ENCODE assay signal across 23 cellular contexts in the genomic region with DNA sequence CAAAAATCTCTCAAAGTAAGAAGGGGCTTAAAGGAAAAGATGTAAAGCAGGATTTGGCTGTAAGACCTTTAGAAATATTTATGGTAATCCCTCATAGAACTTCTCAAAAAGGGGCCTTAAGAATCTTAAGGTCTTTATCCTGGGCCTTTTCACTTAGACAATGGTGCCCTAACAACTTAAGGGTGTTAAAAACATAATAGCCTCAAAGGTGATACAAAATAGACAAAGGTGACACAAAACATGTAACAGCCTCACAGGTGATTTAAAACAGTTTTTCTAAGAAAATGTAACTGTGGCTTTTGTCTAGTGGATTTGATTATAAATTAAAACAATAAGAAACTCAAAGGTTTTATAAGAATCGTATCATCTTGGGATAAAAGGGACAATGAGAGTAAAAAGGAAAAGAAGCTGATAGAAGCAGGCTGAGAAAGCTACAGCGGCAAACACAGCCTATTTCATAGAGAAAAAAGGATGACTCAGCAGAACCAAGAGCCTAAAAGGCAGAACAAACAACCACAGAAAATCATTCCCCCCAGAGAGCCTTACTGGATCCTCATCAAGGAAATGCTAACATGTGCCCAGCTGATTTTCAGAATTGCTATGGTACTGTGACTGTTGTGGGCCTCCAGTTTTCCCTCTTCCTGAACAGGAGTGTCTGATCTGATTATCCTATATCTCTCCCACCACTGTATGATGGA.
"Had no signal": no experiment of that assay in that cellular context is flagged by ENCODE, and none has a peak within 500 bp of the region (broad histone marks: within the 10 kb centered on the region; RNA-seq: fewer than 3 reads in every experiment).

No MANE protein-coding gene starts in this region.

- H3K36me3 ChIP-seq: colonic mucosa, esophagus muscularis mucosa, heart right ventricle, spleen, upper lobe of right lung had no signal

- H3K4me3 Mint-ChIP-seq: activated CD4-positive, alpha-beta T cell treated with anti-CD3 and anti-CD28 coated beads, Interleukin-2, amount 10 ng/mL, durations not matched to agents 7 days and 5 days; activated naive CD4-positive, alpha-beta T cell treated with anti-CD3 and anti-CD28 coated beads, Interleukin-2, amount 10 ng/mL, durations not matched to agents 7 days and 5 days; activated naive CD8-positive, alpha-beta T cell treated with anti-CD3 and anti-CD28 coated beads, Interleukin-2, amount 50 U/mL, for 24 hours; activated T-cell treated with anti-CD3 and anti-CD28 coated beads, Interleukin-2, amount 50 U/mL, for 4 hours; central memory CD8-positive, alpha-beta T cell; immature natural killer cell; natural killer cell treated with Interleukin-12 subunit alpha and Interleukin-12 subunit beta and Interleukin-15 and Interleukin-18, amount 100 ng/mL, for 72 hours had no signal

- H3K4me1 ChIP-seq: colonic mucosa, esophagus muscularis mucosa, heart right ventricle, spleen, upper lobe of right lung had no signal

- H3K4me3 ChIP-seq: colonic mucosa, esophagus muscularis mucosa, heart right ventricle, spleen, upper lobe of right lung had no signal

- H3K9me3 Mint-ChIP-seq: activated T-cell treated with anti-CD3 and anti-CD28 coated beads, Interleukin-2, amount 50 U/mL, for 4 hours had no signal

- ATAC-seq: activated CD4-positive, CD25-positive, alpha-beta regulatory T cell treated with anti-CD3 and anti-CD28 coated beads, Interleukin-2, amount 50 U/mL, for 24 hours; activated naive CD8-positive, alpha-beta T cell treated with anti-CD3 and anti-CD28 coated beads, Interleukin-2, amount 50 U/mL, for 24 hours; activated T-cell treated with anti-CD3 and anti-CD28 coated beads, Interleukin-2, amount 50 U/mL, for 4 hours; heart right ventricle; natural killer cell treated with Interleukin-12 subunit alpha and Interleukin-12 subunit beta and Interleukin-15 and Interleukin-18, amount 100 ng/mL, for 72 hours; upper lobe of right lung had no signal

- H3K36me3 Mint-ChIP-seq: activated naive CD4-positive, alpha-beta T cell treated with anti-CD3 and anti-CD28 coated beads, Interleukin-2, amount 10 ng/mL, durations not matched to agents 7 days and 5 days; immature natural killer cell; natural killer cell treated with Interleukin-12 subunit alpha and Interleukin-12 subunit beta and Interleukin-15 and Interleukin-18, amount 100 ng/mL, for 72 hours had no signal

- H3K27me3 ChIP-seq: colonic mucosa, esophagus muscularis mucosa, heart right ventricle, spleen, upper lobe of right lung had no signal

- DNase-seq: activated CD4-positive, alpha-beta T cell treated with anti-CD3 and anti-CD28 coated beads, Interleukin-2, amount 10 ng/mL, durations not matched to agents 7 days and 5 days; activated CD8-positive, alpha-beta memory T cell treated with anti-CD3 and anti-CD28 coated beads, Interleukin-2, amount 50 U/mL, for 4 hours; activated naive CD4-positive, alpha-beta T cell treated with anti-CD3 and anti-CD28 coated beads, Interleukin-2, amount 10 ng/mL, durations not matched to agents 7 days and 5 days; activated naive CD8-positive, alpha-beta T cell treated with anti-CD3 and anti-CD28 coated beads, Interleukin-2, amount 50 U/mL, for 24 hours; activated T-cell treated with anti-CD3 and anti-CD28 coated beads, Interleukin-2, amount 50 U/mL, for 4 hours; anterior cingulate cortex; colonic mucosa; effector CD4-positive, alpha-beta T cell; heart right ventricle; immature natural killer cell; kidney glomerular epithelial cell; mesendoderm; occipital lobe; retina; spleen; stimulated activated CD4-positive, alpha-beta T cell treated with anti-CD3 and anti-CD28 coated beads, Interleukin-4, amount 100 ng/mL, for 4 hours; stimulated activated naive CD4-positive, alpha-beta T cell; T-helper 9 cell; upper lobe of right lung had no signal

- H3K4me1 Mint-ChIP-seq: activated CD4-positive, alpha-beta T cell treated with anti-CD3 and anti-CD28 coated beads, Interleukin-2, amount 10 ng/mL, durations not matched to agents 7 days and 5 days; activated naive CD4-positive, alpha-beta T cell treated with anti-CD3 and anti-CD28 coated beads, Interleukin-2, amount 10 ng/mL, durations not matched to agents 7 days and 5 days; activated naive CD8-positive, alpha-beta T cell treated with anti-CD3 and anti-CD28 coated beads, Interleukin-2, amount 50 U/mL, for 24 hours; central memory CD8-positive, alpha-beta T cell; immature natural killer cell had no signal

- H3K27ac Mint-ChIP-seq: activated CD4-positive, alpha-beta T cell treated with anti-CD3 and anti-CD28 coated beads, Interleukin-2, amount 10 ng/mL, durations not matched to agents 7 days and 5 days; activated naive CD4-positive, alpha-beta T cell treated with anti-CD3 and anti-CD28 coated beads, Interleukin-2, amount 10 ng/mL, durations not matched to agents 7 days and 5 days; activated naive CD8-positive, alpha-beta T cell treated with anti-CD3 and anti-CD28 coated beads, Interleukin-2, amount 50 U/mL, for 24 hours; immature natural killer cell; natural killer cell treated with Interleukin-12 subunit alpha and Interleukin-12 subunit beta and Interleukin-15 and Interleukin-18, amount 100 ng/mL, for 72 hours had no signal

- H3K27ac ChIP-seq: colonic mucosa, esophagus muscularis mucosa, heart right ventricle, spleen, upper lobe of right lung had no signal

- H3K9me3 ChIP-seq: colonic mucosa, upper lobe of right lung had no signal

- H3K27me3 Mint-ChIP-seq: activated CD4-positive, alpha-beta T cell treated with anti-CD3 and anti-CD28 coated beads, Interleukin-2, amount 10 ng/mL, durations not matched to agents 7 days and 5 days; activated naive CD4-positive, alpha-beta T cell treated with anti-CD3 and anti-CD28 coated beads, Interleukin-2, amount 10 ng/mL, durations not matched to agents 7 days and 5 days; activated naive CD8-positive, alpha-beta T cell treated with anti-CD3 and anti-CD28 coated beads, Interleukin-2, amount 50 U/mL, for 24 hours; central memory CD8-positive, alpha-beta T cell; natural killer cell treated with Interleukin-12 subunit alpha and Interleukin-12 subunit beta and Interleukin-15 and Interleukin-18, amount 100 ng/mL, for 72 hours had no signal
